ENCODE assay signal across 8 cellular contexts in genomic region chr14:105928818-105929130, GRCh38.
DNase-seq lines count a peak whose midpoint lies in the region; ATAC-seq and TF ChIP-seq lines count a peak whose summit lies in the region.
"Not testable (repeated sequence)": the region's sequence is repeated elsewhere in the genome, so short reads cannot be mapped to it uniquely, and the experiment has no call there.

No MANE protein-coding gene starts in this region.

- intact Hi-C loops in activated CD4-positive, alpha-beta T cell treated with anti-CD3 and anti-CD28 coated beads for 36 hours (cut with DNase I, micrococcal nuclease); left ventricle myocardium superior (cut with micrococcal nuclease): not testable (repeated sequence)

- not testable (repeated sequence) for H3K27ac Mint-ChIP-seq in activated CD4-positive, alpha-beta T cell treated with anti-CD3 and anti-CD28 coated beads for 36 hours; memory B cell
- H3K27ac Mint-ChIP-seq in stimulated activated memory B cell treated with anti-CD40 and anti-IgM and Interleukin-4, amounts not matched to agents 10 μg/mL and 1 μg/mL and 100 μg/mL, for 72 hours = peak overlapping the region; percentile 49

- H3K4me1 Mint-ChIP-seq in activated CD4-positive, alpha-beta T cell treated with anti-CD3 and anti-CD28 coated beads for 36 hours = not testable (repeated sequence)
- H3K4me1 Mint-ChIP-seq in memory B cell = peaks cover 11% of the 10 kb centered on the region
- H3K4me1 Mint-ChIP-seq in stimulated activated memory B cell treated with anti-CD40 and anti-IgM and Interleukin-4, amounts not matched to agents 10 μg/mL and 1 μg/mL and 100 μg/mL, for 72 hours = peaks cover 12% of the 10 kb centered on the region

- POLR2A ChIA-PET in activated CD4-positive, alpha-beta T cell treated with anti-CD3 and anti-CD28 coated beads for 36 hours (lab: Charles Lee) = not testable (repeated sequence)

- H2AFZ ChIP-seq in OCI-LY3 (ENCODE audit: low read depth, low read length) = not testable (repeated sequence)

- not testable (repeated sequence) for TF ChIP-seq CTCF in GM20000 (IDR thresholded peaks at IDR 0.05; ENCODE audit: extremely low read depth, missing control alignments); OCI-LY3 (IDR thresholded peaks at IDR 0.05; ENCODE audit: low read depth, low read length); coronary artery (IDR thresholded peaks at IDR 0.05)

- peak; percentile 80 for DNase-seq in GDM1 (lab: John Stamatoyannopoulos, UW)
- peak; percentile 25 for DNase-seq in GM20000 (ENCODE audit: low spot score)
- not testable (repeated sequence) for DNase-seq in activated CD4-positive, alpha-beta T cell treated with anti-CD3 and anti-CD28 coated beads for 36 hours; memory B cell (ENCODE audit: low spot score in 2 of 2)
- peak; percentile 61 for DNase-seq in coronary artery (ENCODE audit: low spot score)
- DNase-seq in left ventricle myocardium superior = peak; percentile 6

- CTCF ChIA-PET in activated CD4-positive, alpha-beta T cell treated with anti-CD3 and anti-CD28 coated beads for 36 hours (lab: Charles Lee) = not testable (repeated sequence)

- not testable (repeated sequence) for H3K36me3 Mint-ChIP-seq in activated CD4-positive, alpha-beta T cell treated with anti-CD3 and anti-CD28 coated beads for 36 hours (ENCODE audit: low read depth); memory B cell; stimulated activated memory B cell treated with anti-CD40 and anti-IgM and Interleukin-4, amounts not matched to agents 10 μg/mL and 1 μg/mL and 100 μg/mL, for 72 hours

- H3K9me3 ChIP-seq in OCI-LY3 (ENCODE audit: insufficient read depth, low read length) = not testable (repeated sequence)

- peak overlapping the region; percentile 47 for H3K4me2 ChIP-seq in OCI-LY3 (ENCODE audit: low read length)

- H3K4me3 ChIP-seq in OCI-LY3 (ENCODE audit: low read length); coronary artery: not testable (repeated sequence)

- H3K4me1 ChIP-seq in OCI-LY3 (ENCODE audit: low read length) = peaks cover 50% of the 10 kb centered on the region

- peaks cover 21% of the 10 kb centered on the region for H3K27me3 Mint-ChIP-seq in activated CD4-positive, alpha-beta T cell treated with anti-CD3 and anti-CD28 coated beads for 36 hours
- H3K27me3 Mint-ChIP-seq in memory B cell; stimulated activated memory B cell treated with anti-CD40 and anti-IgM and Interleukin-4, amounts not matched to agents 10 μg/mL and 1 μg/mL and 100 μg/mL, for 72 hours: not testable (repeated sequence)

- peak; percentile 23 for ATAC-seq in activated CD4-positive, alpha-beta T cell treated with anti-CD3 and anti-CD28 coated beads for 36 hours
- ATAC-seq in left ventricle myocardium superior = not testable (repeated sequence)
- ATAC-seq in memory B cell (ENCODE audit: low read depth) = peak; percentile 9
- peak; percentile 48 for ATAC-seq in stimulated activated memory B cell treated with anti-CD40 and anti-IgM and Interleukin-4, amounts not matched to agents 10 μg/mL and 1 μg/mL and 100 μg/mL, for 72 hours

- H3K9me3 Mint-ChIP-seq in activated CD4-positive, alpha-beta T cell treated with anti-CD3 and anti-CD28 coated beads for 36 hours (ENCODE audit: low read depth); memory B cell; stimulated activated memory B cell treated with anti-CD40 and anti-IgM and Interleukin-4, amounts not matched to agents 10 μg/mL and 1 μg/mL and 100 μg/mL, for 72 hours: not testable (repeated sequence)

- peaks cover 27% of the 10 kb centered on the region for H3K27me3 ChIP-seq in OCI-LY3 (ENCODE audit: low read depth, low read length)

- not testable (repeated sequence) for H4K20me1 ChIP-seq in OCI-LY3 (ENCODE audit: insufficient read depth, low read length)

- peak overlapping the region; percentile 30; the same call in 1 of the 2 replicates for H3K9ac ChIP-seq in OCI-LY3 (ENCODE audit: low read length)

- H3K36me3 ChIP-seq in OCI-LY3 (replicated peaks; ENCODE audit: low read depth, low read length) = not testable (repeated sequence)

- peak overlapping the region; percentile 74 for H3K27ac ChIP-seq in OCI-LY3 (ENCODE audit: low read length)
- H3K27ac ChIP-seq in coronary artery = not testable (repeated sequence)

- not testable (repeated sequence) for H3K79me2 ChIP-seq in OCI-LY3 (ENCODE audit: low read length)

- H3K4me3 Mint-ChIP-seq in activated CD4-positive, alpha-beta T cell treated with anti-CD3 and anti-CD28 coated beads for 36 hours; memory B cell; stimulated activated memory B cell treated with anti-CD40 and anti-IgM and Interleukin-4, amounts not matched to agents 10 μg/mL and 1 μg/mL and 100 μg/mL, for 72 hours: not testable (repeated sequence)
